In genomic region chr1:206596319-206596666, GRCh38 we compare ENCODE assay signal across 23 cellular contexts. TPM values are rescaled to one million over a fixed set of nuclear protein-coding genes. Genes with fewer than 3 reads are reported as not detected.
DNase-seq lines count a peak whose midpoint lies in the region; ATAC-seq, FAIRE-seq and TF ChIP-seq lines count a peak whose summit lies in the region.
"Had no signal": no experiment of that assay in that cellular context is flagged by ENCODE, and none has a peak within 500 bp of the region (broad histone marks: within the 10 kb centered on the region; RNA-seq: fewer than 3 reads in every experiment).

No MANE protein-coding gene starts in this region.

- TF ChIP-seq CTCF in natural killer cell (IDR thresholded peaks at IDR 0.05) = no peak
- no peak for TF ChIP-seq CTCF in body of pancreas (IDR thresholded peaks at IDR 0.05)
- no peak for TF ChIP-seq CTCF in kidney (IDR thresholded peaks at IDR 0.05; ENCODE audit: borderline replicate concordance, extremely low read depth, insufficient read depth)

- TF ChIP-seq POLR2A in body of pancreas (IDR thresholded peaks at IDR 0.05) (no peak), GM12892 (IDR thresholded peaks at IDR 0.05; ENCODE audit: low read depth, low read length) (no peak)

- peaks cover 0 to 39% of the 10 kb centered on the region in 2 donors for H3K36me3 ChIP-seq in body of pancreas (replicated peaks in 1 of 2; ENCODE audit: insufficient read depth in 1 of 2, low read depth in 2 of 2)
- peaks cover 52 to 71% of the 10 kb centered on the region in 2 donors for H3K36me3 ChIP-seq in kidney (ENCODE audit: control insufficient read depth in 1 of 2, insufficient read depth in 2 of 2, low read length in 2 of 2)

- H3K9me3 ChIP-seq in body of pancreas = no peaks in the 10 kb centered on the region
- no peaks in the 10 kb centered on the region for H3K9me3 ChIP-seq in kidney (ENCODE audit: control insufficient read depth in 1 of 2, low read length in 2 of 2)

- POLR2A ChIA-PET in activated CD4-positive, alpha-beta memory T cell treated with anti-CD3 and anti-CD28 coated beads for 36 hours (lab: Charles Lee) = no interaction called here
- POLR2A ChIA-PET in activated CD4-positive, alpha-beta memory T cell treated with anti-CD3 and anti-CD28 coated beads, Interleukin-2, amount 10 ng/mL, durations not matched to agents 7 days and 5 days (lab: Charles Lee) = no interaction called here

- H3K4me1 ChIP-seq in body of pancreas (peaks cover 3% of the 10 kb centered on the region), kidney (ENCODE audit: control insufficient read depth in 1 of 2, insufficient read depth in 1 of 2, low read depth in 1 of 2, low read length in 2 of 2) (no peaks in the 10 kb centered on the region)

- H3K9ac ChIP-seq in kidney (ENCODE audit: low read length in 2 of 2) = no peak overlapping the region
- H3K9ac ChIP-seq: KMS-11 had no signal

- H3K4me3 Mint-ChIP-seq in activated CD4-positive, alpha-beta memory T cell treated with anti-CD3 and anti-CD28 coated beads for 36 hours = no peak overlapping the region
- H3K4me3 Mint-ChIP-seq in activated CD4-positive, alpha-beta memory T cell treated with anti-CD3 and anti-CD28 coated beads, Interleukin-2, amount 10 ng/mL, durations not matched to agents 7 days and 5 days = no peak overlapping the region
- no peak overlapping the region for H3K4me3 Mint-ChIP-seq in natural killer cell treated with Interleukin-12 subunit alpha and Interleukin-12 subunit beta and Interleukin-15 and Interleukin-18, amount 100 ng/mL, for 72 hours
- no peak overlapping the region for H3K4me3 Mint-ChIP-seq in natural killer cell
- H3K4me3 Mint-ChIP-seq: GM23338 had no signal

- peaks cover 67% of the 10 kb centered on the region for H3K36me3 Mint-ChIP-seq in activated CD4-positive, alpha-beta memory T cell treated with anti-CD3 and anti-CD28 coated beads for 36 hours
- peaks cover 69% of the 10 kb centered on the region for H3K36me3 Mint-ChIP-seq in activated CD4-positive, alpha-beta memory T cell treated with anti-CD3 and anti-CD28 coated beads, Interleukin-2, amount 10 ng/mL, durations not matched to agents 7 days and 5 days (ENCODE audit: low read depth)
- H3K36me3 Mint-ChIP-seq in natural killer cell treated with Interleukin-12 subunit alpha and Interleukin-12 subunit beta and Interleukin-15 and Interleukin-18, amount 100 ng/mL, for 72 hours = peaks cover 46% of the 10 kb centered on the region
- peaks cover 6% of the 10 kb centered on the region for H3K36me3 Mint-ChIP-seq in natural killer cell

- FAIRE-seq in kidney (lab: Jason Lieb, UNC) = no peak
- FAIRE-seq in GM12892 (lab: Jason Lieb, UNC) = no peak
- FAIRE-seq: G401.6 had no signal

- no peaks in the 10 kb centered on the region for H3K9me3 Mint-ChIP-seq in activated CD4-positive, alpha-beta memory T cell treated with anti-CD3 and anti-CD28 coated beads for 36 hours
- H3K9me3 Mint-ChIP-seq in activated CD4-positive, alpha-beta memory T cell treated with anti-CD3 and anti-CD28 coated beads, Interleukin-2, amount 10 ng/mL, durations not matched to agents 7 days and 5 days = no peaks in the 10 kb centered on the region
- H3K9me3 Mint-ChIP-seq in natural killer cell treated with Interleukin-12 subunit alpha and Interleukin-12 subunit beta and Interleukin-15 and Interleukin-18, amount 100 ng/mL, for 72 hours = no peaks in the 10 kb centered on the region
- no peaks in the 10 kb centered on the region for H3K9me3 Mint-ChIP-seq in natural killer cell
- H3K9me3 Mint-ChIP-seq: GM23338 had no signal

- H3K27me3 Mint-ChIP-seq in activated CD4-positive, alpha-beta memory T cell treated with anti-CD3 and anti-CD28 coated beads for 36 hours = no peaks in the 10 kb centered on the region
- no peaks in the 10 kb centered on the region for H3K27me3 Mint-ChIP-seq in activated CD4-positive, alpha-beta memory T cell treated with anti-CD3 and anti-CD28 coated beads, Interleukin-2, amount 10 ng/mL, durations not matched to agents 7 days and 5 days
- no peaks in the 10 kb centered on the region for H3K27me3 Mint-ChIP-seq in natural killer cell treated with Interleukin-12 subunit alpha and Interleukin-12 subunit beta and Interleukin-15 and Interleukin-18, amount 100 ng/mL, for 72 hours
- H3K27me3 Mint-ChIP-seq in natural killer cell (ENCODE audit: low read depth in 2 of 2) = no peaks in the 10 kb centered on the region

- no peaks in the 10 kb centered on the region for H3K27me3 ChIP-seq in body of pancreas

- CTCF ChIA-PET in activated CD4-positive, alpha-beta memory T cell treated with anti-CD3 and anti-CD28 coated beads for 36 hours (lab: Charles Lee) = interaction anchor here (1.1 kb wide), 1 partner anchor 134 kb away, joined by 3 read pairs; no protein-coding TSS in a partner anchor
- CTCF ChIA-PET in activated CD4-positive, alpha-beta memory T cell treated with anti-CD3 and anti-CD28 coated beads, Interleukin-2, amount 10 ng/mL, durations not matched to agents 7 days and 5 days (lab: Charles Lee) = interaction anchor here (1.0 kb wide), 1 partner anchor 53 kb away, joined by 5 read pairs; no protein-coding TSS in a partner anchor

- no peak for ATAC-seq in natural killer cell treated with Interleukin-12 subunit alpha and Interleukin-12 subunit beta and Interleukin-15 and Interleukin-18, amount 100 ng/mL, for 72 hours
- no peak for ATAC-seq in natural killer cell
- ATAC-seq in body of pancreas = no peak
- ATAC-seq: GM23338 had no signal

- intact Hi-C loops in activated CD4-positive, alpha-beta memory T cell treated with anti-CD3 and anti-CD28 coated beads for 36 hours (cut with micrococcal nuclease) = no loop called here
- intact Hi-C loops in natural killer cell (cut with micrococcal nuclease) (no loop called here), body of pancreas (cut with DNase I) (no loop called here), kidney (cut with DNase I) (no loop called here)

- no peak for DNase-seq in activated CD4-positive, alpha-beta memory T cell treated with anti-CD3 and anti-CD28 coated beads for 36 hours
- no peak for DNase-seq in activated CD4-positive, alpha-beta memory T cell treated with anti-CD3 and anti-CD28 coated beads, Interleukin-2, amount 10 ng/mL, durations not matched to agents 7 days and 5 days
- no peak for DNase-seq in natural killer cell treated with Interleukin-12 subunit alpha and Interleukin-12 subunit beta and Interleukin-15 and Interleukin-18, amount 100 ng/mL, for 72 hours (ENCODE audit: low spot score)
- DNase-seq in natural killer cell (no peak), body of pancreas (no peak), kidney (no peak), T-helper 9 cell (no peak), GM12892 (ENCODE audit: insufficient read length) (no peak)
- DNase-seq: AML-193; C1 segment of cervical spinal cord; HCEC 1CT; NCI-H1105; NCI-H2029 treated with DMSO at 0.1 percent for 48 hours; NCI-H2171; NCI-H345; NCI-H524; NCI-H774; NK-92 treated with Interleukin-12 subunit alpha and Interleukin-12 subunit beta, amount 100 ng/mL, for 24 hours; SHP77 treated with DMSO at 0.1 percent for 48 hours had no signal

- H3K4me3 ChIP-seq in body of pancreas = no peak overlapping the region
- no peak overlapping the region for H3K4me3 ChIP-seq in kidney (ENCODE audit: low read length in 2 of 2)
- H3K4me3 ChIP-seq: GM23338 had no signal

- peak overlapping the region; percentile 39 for H3K27ac Mint-ChIP-seq in activated CD4-positive, alpha-beta memory T cell treated with anti-CD3 and anti-CD28 coated beads for 36 hours
- H3K27ac Mint-ChIP-seq in activated CD4-positive, alpha-beta memory T cell treated with anti-CD3 and anti-CD28 coated beads, Interleukin-2, amount 10 ng/mL, durations not matched to agents 7 days and 5 days = no peak overlapping the region
- H3K27ac Mint-ChIP-seq in natural killer cell treated with Interleukin-12 subunit alpha and Interleukin-12 subunit beta and Interleukin-15 and Interleukin-18, amount 100 ng/mL, for 72 hours = peak overlapping the region; percentile 53 to 99
- peak overlapping the region in 1 of 2 donors; percentile 89 for H3K27ac Mint-ChIP-seq in natural killer cell
- H3K27ac Mint-ChIP-seq: GM23338 had no signal

- 92 to 100% methylated on average over 1 of the region's 1 CpG for WGBS in body of pancreas, 2 donors

- H3K4me1 Mint-ChIP-seq in activated CD4-positive, alpha-beta memory T cell treated with anti-CD3 and anti-CD28 coated beads for 36 hours (ENCODE audit: low read depth) = peaks cover 19% of the 10 kb centered on the region
- peaks cover 13% of the 10 kb centered on the region for H3K4me1 Mint-ChIP-seq in activated CD4-positive, alpha-beta memory T cell treated with anti-CD3 and anti-CD28 coated beads, Interleukin-2, amount 10 ng/mL, durations not matched to agents 7 days and 5 days
- H3K4me1 Mint-ChIP-seq in natural killer cell treated with Interleukin-12 subunit alpha and Interleukin-12 subunit beta and Interleukin-15 and Interleukin-18, amount 100 ng/mL, for 72 hours (ENCODE audit: low read depth in 2 of 2) = peaks cover 19 to 35% of the 10 kb centered on the region in 2 donors
- H3K4me1 Mint-ChIP-seq in natural killer cell = peaks cover 28 to 30% of the 10 kb centered on the region in 2 donors

- H3K27ac ChIP-seq in body of pancreas (peak overlapping the region; percentile 1 to 76 (median 50)), kidney (ENCODE audit: low read depth in 2 of 2, low read length in 2 of 2) (no peak overlapping the region)
- H3K27ac ChIP-seq: KMS-11, RWPE1 had no signal

RNA-seq across cellular contexts. Expression of gene EIF2D, which starts 16.0 kb away (rescaled TPM):
- 10 to 100 TPM; 84.6 to 87.5 TPM for total RNA-seq in activated CD4-positive, alpha-beta memory T cell treated with anti-CD3 and anti-CD28 coated beads for 36 hours
- 10 to 100 TPM; 42.2 to 43.1 TPM for total RNA-seq in activated CD4-positive, alpha-beta memory T cell treated with anti-CD3 and anti-CD28 coated beads, Interleukin-2, amount 10 ng/mL, durations not matched to agents 7 days and 5 days
- total RNA-seq in natural killer cell treated with Interleukin-12 subunit alpha and Interleukin-12 subunit beta and Interleukin-15 and Interleukin-18, amount 100 ng/mL, for 72 hours = 10 to 100 TPM; 49.1 to 91.5 TPM
- total RNA-seq in natural killer cell (10 to 100 TPM; 31.8 to 34.6 (median 32.7) TPM), body of pancreas (10 to 100 TPM; 25.9 to 55.4 TPM), kidney (45.1 TPM)
- 44.5 TPM for polyA plus RNA-seq in kidney (ENCODE audit: insufficient read depth, low read depth, low replicate concordance)
- polyA plus RNA-seq in GM12892 (2012; ENCODE audit: missing spikeins) = 81.9 TPM

RNA-seq across cellular contexts. Expression of gene DYRK3, which starts 39.0 kb away (rescaled TPM):
- 10 to 100 TPM; 10.1 to 11.4 TPM for total RNA-seq in activated CD4-positive, alpha-beta memory T cell treated with anti-CD3 and anti-CD28 coated beads for 36 hours
- 1 to 10 TPM; 8.8 to 9.2 TPM for total RNA-seq in activated CD4-positive, alpha-beta memory T cell treated with anti-CD3 and anti-CD28 coated beads, Interleukin-2, amount 10 ng/mL, durations not matched to agents 7 days and 5 days
- 1 to 10 TPM; 5.6 to 8.8 TPM for total RNA-seq in natural killer cell treated with Interleukin-12 subunit alpha and Interleukin-12 subunit beta and Interleukin-15 and Interleukin-18, amount 100 ng/mL, for 72 hours
- total RNA-seq in natural killer cell (under 1 TPM; 0.16 to 0.66 (median 0.43) TPM), body of pancreas (1 to 10 TPM; 1.6 to 4.7 TPM), kidney (12.7 TPM)
- polyA plus RNA-seq in kidney (ENCODE audit: insufficient read depth, low read depth, low replicate concordance) = 3.5 TPM
- polyA plus RNA-seq in GM12892 (2012; ENCODE audit: missing spikeins) = 6.0 TPM

Comparison
In these comparisons a context has a peak if more than half of its experiments do, and no peak if none do; other contexts are left out.
1. H3K27ac ChIP-seq: peak in body of pancreas (4 of 4); none in kidney (0 of 2).